In genomic region chr9:5338992-5339981, GRCh38 we compare ENCODE assay signal across 10 cellular contexts. TPM values are rescaled to one million over a fixed set of nuclear protein-coding genes. Genes with fewer than 3 reads are reported as not detected.
DNase-seq lines count a peak whose midpoint lies in the region; ATAC-seq and TF ChIP-seq lines count a peak whose summit lies in the region.
"Not testable (repeated sequence)": the region's sequence is repeated elsewhere in the genome, so short reads cannot be mapped to it uniquely, and the experiment has no call there.
"Had no signal": no experiment of that assay in that cellular context is flagged by ENCODE, and none has a peak within 500 bp of the region (broad histone marks: within the 10 kb centered on the region; RNA-seq: fewer than 3 reads in every experiment).

TSS of gene RLN1 (minus strand) at chr9:5339876. CDS start at chr9:5339746, 130 bp downstream.

- ATAC-seq in GM19452 (IDR thresholded peaks at IDR 0.05; ENCODE audit: unreplicated experiment) (peak; percentile 99), HG02943 (IDR thresholded peaks at IDR 0.05; ENCODE audit: low read depth, unreplicated experiment) (peak; percentile 100)
- ATAC-seq in activated CD4-positive, alpha-beta T cell treated with anti-CD3 and anti-CD28 coated beads for 36 hours, result peak; percentile 99

- not testable (repeated sequence) for BruUV-seq in Calu3 (replicated peaks; lab: Mats Ljungman, UMichigan)

- not testable (repeated sequence) for H3K4me1 Mint-ChIP-seq in Calu3 (ENCODE audit: low read depth, unreplicated experiment)
- H3K4me1 Mint-ChIP-seq in IgD-negative memory B cell, result peaks cover 7 to 16% (median 7%) of the 10 kb centered on the region in 3 donors
- peaks cover 24% of the 10 kb centered on the region for H3K4me1 Mint-ChIP-seq in activated CD4-positive, alpha-beta T cell treated with anti-CD3 and anti-CD28 coated beads for 36 hours
- H3K4me1 Mint-ChIP-seq in immature natural killer cell, result peaks cover 23 to 30% of the 10 kb centered on the region in 2 donors

- H3K27me3 Mint-ChIP-seq in Calu3 (ENCODE audit: unreplicated experiment); IgD-negative memory B cell; activated CD4-positive, alpha-beta T cell treated with anti-CD3 and anti-CD28 coated beads for 36 hours; immature natural killer cell (ENCODE audit: low read depth in 3 of 3): not testable (repeated sequence)

- CTCF ChIA-PET in Calu3 (lab: Charles Lee); activated CD4-positive, alpha-beta T cell treated with anti-CD3 and anti-CD28 coated beads for 36 hours (lab: Charles Lee): not testable (repeated sequence)

- TF ChIP-seq CTCF in Calu3 (IDR thresholded peaks at IDR 0.05; ENCODE audit: unreplicated experiment), result not testable (repeated sequence)

- H3K27ac Mint-ChIP-seq in Calu3 (ENCODE audit: unreplicated experiment); activated CD4-positive, alpha-beta T cell treated with anti-CD3 and anti-CD28 coated beads for 36 hours: not testable (repeated sequence)
- H3K27ac Mint-ChIP-seq in IgD-negative memory B cell, result peak within 1 kb of the TSS in 2 of 3 donors; percentile 71
- H3K27ac Mint-ChIP-seq in immature natural killer cell, result peak within 1 kb of the TSS; percentile 13 to 79 (median 68)

- intact Hi-C loops in Calu3 (cut with micrococcal nuclease; ENCODE audit: unreplicated experiment), result not testable (repeated sequence)
- intact Hi-C loops in activated CD4-positive, alpha-beta T cell treated with anti-CD3 and anti-CD28 coated beads for 36 hours (cut with DNase I, micrococcal nuclease), result loop anchor here in 1 of 2 experiments (5.0 kb wide), 1 partner anchor 88 kb away; no protein-coding TSS in a partner anchor

- POLR2A ChIA-PET in activated CD4-positive, alpha-beta T cell treated with anti-CD3 and anti-CD28 coated beads for 36 hours (lab: Charles Lee), result not testable (repeated sequence)

- H3K9me3 Mint-ChIP-seq in Calu3 (ENCODE audit: low read depth, unreplicated experiment); IgD-negative memory B cell; activated CD4-positive, alpha-beta T cell treated with anti-CD3 and anti-CD28 coated beads for 36 hours (ENCODE audit: low read depth); immature natural killer cell: not testable (repeated sequence)

- peak; percentile 2 for DNase-seq in Calu3
- DNase-seq in activated CD4-positive, alpha-beta T cell treated with anti-CD3 and anti-CD28 coated beads for 36 hours, result peak; percentile 17
- peak; percentile 35 for DNase-seq in central memory CD4-positive, alpha-beta T cell
- peak; percentile 38 to 43 (median 42) for DNase-seq in immature natural killer cell
- DNase-seq in retina, result peak; percentile 66

- peak within 1 kb of the TSS; percentile 30 for H3K4me3 Mint-ChIP-seq in Calu3 (ENCODE audit: low read depth, unreplicated experiment)
- H3K4me3 Mint-ChIP-seq in IgD-negative memory B cell, result peak within 1 kb of the TSS; percentile 70 to 88 (median 84)
- peak within 1 kb of the TSS; percentile 57 for H3K4me3 Mint-ChIP-seq in activated CD4-positive, alpha-beta T cell treated with anti-CD3 and anti-CD28 coated beads for 36 hours
- H3K4me3 Mint-ChIP-seq in immature natural killer cell, result peak within 1 kb of the TSS; percentile 58 to 84 (median 72)

- not testable (repeated sequence) for H3K36me3 Mint-ChIP-seq in Calu3 (ENCODE audit: insufficient read depth, unreplicated experiment); IgD-negative memory B cell; activated CD4-positive, alpha-beta T cell treated with anti-CD3 and anti-CD28 coated beads for 36 hours (ENCODE audit: low read depth); immature natural killer cell

RNA-seq across cellular contexts. Expression of gene RLN1, which starts in this region (rescaled TPM):
- not detected in 2 replicates for total RNA-seq in Calu3 (2022)
- polyA plus RNA-seq in IgD-negative memory B cell (0.66 TPM), immature natural killer cell (1 to 10 TPM; 1.0 to 4.1 (median 2.5) TPM)
- 1 to 10 TPM; 1.6 to 2.2 TPM for total RNA-seq in activated CD4-positive, alpha-beta T cell treated with anti-CD3 and anti-CD28 coated beads for 36 hours
- total RNA-seq: fibroblast of villous mesenchyme, NCI-H460 had no signal

Comparison
In these comparisons a context has a peak if more than half of its experiments do, and no peak if none do; other contexts are left out.
1. Peak in every context shown above with its lines: DNase-seq and ATAC-seq.
2. Peak in DNase-seq in Calu3; RNA of the gene not detected or under 1 TPM.
3. DNase-seq: peak in every context shown above with its lines; median percentile 66 in retina; 42 in immature natural killer cell; 35 in central memory CD4-positive, alpha-beta T cell; 17 in activated CD4-positive, alpha-beta T cell treated with anti-CD3 and anti-CD28 coated beads for 36 hours; 2 in Calu3.
4. H3K4me3 Mint-ChIP-seq: peak in every context shown above with its lines; median percentile 84 in IgD-negative memory B cell; 72 in immature natural killer cell; 57 in activated CD4-positive, alpha-beta T cell treated with anti-CD3 and anti-CD28 coated beads for 36 hours; 30 in Calu3.